In genomic region chr5:133219296-133219695, GRCh38 we compare ENCODE assay signal across 21 cellular contexts.
"Had no signal": no experiment of that assay in that cellular context is flagged by ENCODE, and none has a peak within 500 bp of the region (broad histone marks: within the 10 kb centered on the region; RNA-seq: fewer than 3 reads in every experiment).

No MANE protein-coding gene starts in this region.

- H3K4me1 ChIP-seq: heart left ventricle, psoas muscle, right lobe of liver, spleen, transverse colon had no signal

- H3K27me3 ChIP-seq: heart left ventricle, neutrophil, right lobe of liver, spleen, stomach, transverse colon had no signal

- H3K9me3 ChIP-seq: heart left ventricle, mucosa of descending colon, neutrophil, psoas muscle, right lobe of liver, spleen, stomach, thoracic aorta, transverse colon had no signal

- H3K27ac ChIP-seq: heart left ventricle, neutrophil, psoas muscle, right lobe of liver, spleen, stomach, thoracic aorta, transverse colon had no signal

- H3K4me3 ChIP-seq: heart left ventricle, mucosa of descending colon, psoas muscle, right lobe of liver, spleen, stomach, thoracic aorta, transverse colon had no signal

- FAIRE-seq: colon, frontal cortex, islet of Langerhans had no signal

- DNase-seq: effector CD4-positive, alpha-beta T cell; heart left ventricle; hippocampal formation; mammary epithelial cell; mucosa of descending colon; naive thymus-derived CD8-positive, alpha-beta T cell; psoas muscle; retina; right lobe of liver; spleen; stimulated activated CD4-positive, alpha-beta T cell treated with anti-CD3 and anti-CD28 coated beads, Interleukin-15, amount 100 ng/mL, for 24 hours; stimulated activated CD4-positive, alpha-beta T cell treated with anti-CD3 and anti-CD28 coated beads, Interleukin-1b, Interleukin-23, amount 100 ng/mL, for 48 hours; stimulated activated CD4-positive, alpha-beta T cell treated with anti-CD3 and anti-CD28 coated beads, Interleukin-4, amount 100 ng/mL, for 4 hours; stomach; substantia nigra; transverse colon had no signal

- H3K36me3 ChIP-seq: heart left ventricle, neutrophil, right lobe of liver, spleen, stomach, thoracic aorta, transverse colon had no signal
